ENCODE assay signal across 21 cellular contexts in the genomic region with DNA sequence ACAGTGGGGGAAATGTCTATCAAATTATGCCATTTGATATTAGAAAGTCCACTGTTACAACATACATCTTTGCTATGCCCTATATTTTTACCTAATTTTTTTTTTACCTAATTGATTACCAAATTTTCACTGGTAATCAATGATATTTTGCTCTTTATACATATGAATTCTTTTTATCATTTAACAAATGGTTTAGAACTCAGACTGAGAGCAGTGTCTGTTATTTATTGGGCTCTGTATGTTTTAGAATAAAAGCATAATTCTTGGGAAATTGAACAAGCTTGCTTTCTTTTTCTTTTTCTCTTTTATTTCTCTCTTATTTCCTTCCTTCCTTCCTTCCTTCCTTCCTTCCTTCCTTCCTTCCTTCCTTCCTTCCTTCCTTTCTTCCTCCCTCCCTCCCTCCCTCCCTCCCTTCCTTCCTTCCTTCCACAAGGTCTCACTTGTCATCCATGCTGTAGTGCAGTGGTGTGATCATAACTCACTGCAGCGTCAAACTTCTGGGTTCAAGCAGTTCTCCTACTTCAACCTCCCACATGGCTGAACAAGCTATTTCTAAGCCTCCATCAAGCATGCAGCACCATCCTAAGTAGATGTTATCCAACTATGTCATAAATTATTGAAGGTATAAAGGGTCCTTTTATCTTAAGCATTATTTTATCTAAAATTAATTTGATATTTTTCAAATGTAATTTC.
"Had no signal": no experiment of that assay in that cellular context is flagged by ENCODE, and none has a peak within 500 bp of the region (broad histone marks: within the 10 kb centered on the region; RNA-seq: fewer than 3 reads in every experiment).

No MANE protein-coding gene starts in this region.

- DNase-seq: KBM-7, MV-4-11, NCI-H1048, NCI-H1105, NCI-H1417, NCI-H1436 treated with DMSO at 0.1 percent for 48 hours, NCI-H1694 treated with DMSO at 0.1 percent for 48 hours, NCI-H1930, NCI-H2081, NCI-H2107, NCI-H226, NCI-H446, NCI-H510A, NCI-H524 treated with DMSO at 0.1 percent for 48 hours, NCI-H69, NCI-H774, SHP77 had no signal

- ATAC-seq: Panc1 had no signal

- FAIRE-seq: HTR-8/SVneo had no signal

- H3K27ac ChIP-seq: HL-60, RWPE1 had no signal
